Comparison of ENCODE assay signal across 10 cellular contexts in genomic region chr2:196230051-196230450, GRCh38.
DNase-seq lines count a peak whose midpoint lies in the region; ATAC-seq lines count a peak whose summit lies in the region.
"Had no signal": no experiment of that assay in that cellular context is flagged by ENCODE, and none has a peak within 500 bp of the region (broad histone marks: within the 10 kb centered on the region; RNA-seq: fewer than 3 reads in every experiment).

No MANE protein-coding gene starts in this region.

- H3K4me1 Mint-ChIP-seq in effector memory CD8-positive, alpha-beta T cell (ENCODE audit: low read depth in 2 of 2): peaks cover 46 to 48% of the 10 kb centered on the region in 2 donors
- H3K4me1 Mint-ChIP-seq in stimulated activated naive CD8-positive, alpha-beta T cell treated with anti-CD3 and anti-CD28 coated beads, Interleukin-15, amount 100 ng/mL, for 72 hours: peaks cover 98% of the 10 kb centered on the region

- peak overlapping the region; percentile 9 to 43 for H3K4me3 Mint-ChIP-seq in effector memory CD8-positive, alpha-beta T cell
- peak overlapping the region; percentile 82 to 87 for H3K4me3 Mint-ChIP-seq in stimulated activated naive CD8-positive, alpha-beta T cell treated with anti-CD3 and anti-CD28 coated beads, Interleukin-15, amount 100 ng/mL, for 72 hours

- no peaks in the 10 kb centered on the region for H3K9me3 Mint-ChIP-seq in effector memory CD8-positive, alpha-beta T cell
- H3K9me3 Mint-ChIP-seq in stimulated activated naive CD8-positive, alpha-beta T cell treated with anti-CD3 and anti-CD28 coated beads, Interleukin-15, amount 100 ng/mL, for 72 hours: no peaks in the 10 kb centered on the region

- H3K27me3 Mint-ChIP-seq in effector memory CD8-positive, alpha-beta T cell: no peaks in the 10 kb centered on the region
- H3K27me3 Mint-ChIP-seq in stimulated activated naive CD8-positive, alpha-beta T cell treated with anti-CD3 and anti-CD28 coated beads, Interleukin-15, amount 100 ng/mL, for 72 hours: no peaks in the 10 kb centered on the region

- peaks cover 6% of the 10 kb centered on the region for H3K36me3 Mint-ChIP-seq in effector memory CD8-positive, alpha-beta T cell (ENCODE audit: insufficient read depth)

- peak; percentile 87 for ATAC-seq in effector memory CD8-positive, alpha-beta T cell (replicated peaks)
- ATAC-seq in stimulated activated naive CD8-positive, alpha-beta T cell treated with anti-CD3 and anti-CD28 coated beads, Interleukin-15, amount 100 ng/mL, for 72 hours: peak; percentile 41

- peak overlapping the region; percentile 74 to 93 for H3K27ac Mint-ChIP-seq in effector memory CD8-positive, alpha-beta T cell
- H3K27ac Mint-ChIP-seq in stimulated activated naive CD8-positive, alpha-beta T cell treated with anti-CD3 and anti-CD28 coated beads, Interleukin-15, amount 100 ng/mL, for 72 hours: peak overlapping the region; percentile 96 to 98

- DNase-seq in DMS53 (lab: John Stamatoyannopoulos, UW) (peak; percentile 62), DMS53 treated with DMSO at 0.1 percent for 48 hours (lab: John Stamatoyannopoulos, UW; ENCODE audit: unreplicated experiment) (no peak), D341Med (ENCODE audit: low spot score) (no peak), NCI-H69 (lab: John Stamatoyannopoulos, UW) (no peak), hypothalamus (lab: John Stamatoyannopoulos, UW) (no peak)
- peak; percentile 75 for DNase-seq in activated T-cell treated with anti-CD3 and anti-CD28 coated beads, Interleukin-2, amount 50 U/mL, for 1 hour
- DNase-seq in effector memory CD8-positive, alpha-beta T cell: peak; percentile 36 to 57 (median 56)
- DNase-seq in stimulated activated naive CD8-positive, alpha-beta T cell treated with anti-CD3 and anti-CD28 coated beads, Interleukin-15, amount 100 ng/mL, for 72 hours: peak in 1 of 2 donors; percentile 47
- DNase-seq: esophagus squamous epithelium, sigmoid colon had no signal

Comparison
In these comparisons a context has a peak if more than half of its experiments do, and no peak if none do; other contexts are left out.
1. DNase-seq: peak in DMS53 (single experiment), activated T-cell treated with anti-CD3 and anti-CD28 coated beads, Interleukin-2, amount 50 U/mL, for 1 hour (single experiment) and effector memory CD8-positive, alpha-beta T cell (3 of 3); none in DMS53 treated with DMSO at 0.1 percent for 48 hours (single experiment), D341Med (single experiment), NCI-H69 (single experiment) and hypothalamus (0 of 51).